Comparison of ENCODE assay signal across 12 cellular contexts in genomic region chr10:109205929-109206585, GRCh38.
A peak's percentile ranks its signal among the peaks of the same experiment; 100 is the strongest.
DNase-seq lines count a peak whose midpoint lies in the region; ATAC-seq and TF ChIP-seq lines count a peak whose summit lies in the region.
"Had no signal": no experiment of that assay in that cellular context is flagged by ENCODE, and none has a peak within 500 bp of the region (broad histone marks: within the 10 kb centered on the region; RNA-seq: fewer than 3 reads in every experiment).

No MANE protein-coding gene starts in this region.

- H3K36me3 ChIP-seq in MG63, result no peaks in the 10 kb centered on the region

- H3K27ac Mint-ChIP-seq in activated CD4-positive, alpha-beta memory T cell treated with anti-CD3 and anti-CD28 coated beads, Interleukin-2, amount 10 ng/mL, durations not matched to agents 7 days and 5 days, result no peak overlapping the region
- H3K27ac Mint-ChIP-seq: activated CD8-positive, alpha-beta T cell treated with anti-CD3 and anti-CD28 coated beads, Interleukin-2, amount 10 ng/mL, durations not matched to agents 7 days and 5 days had no signal

- no peaks in the 10 kb centered on the region for H3K4me1 Mint-ChIP-seq in activated CD4-positive, alpha-beta memory T cell treated with anti-CD3 and anti-CD28 coated beads, Interleukin-2, amount 10 ng/mL, durations not matched to agents 7 days and 5 days

- ATAC-seq in GM21360 (IDR thresholded peaks at IDR 0.05; ENCODE audit: unreplicated experiment) (no peak), GM19035 (IDR thresholded peaks at IDR 0.05; ENCODE audit: unreplicated experiment) (no peak)
- ATAC-seq: activated CD8-positive, alpha-beta T cell treated with anti-CD3 and anti-CD28 coated beads, Interleukin-2, amount 10 ng/mL, durations not matched to agents 7 days and 5 days had no signal

- H3K36me3 Mint-ChIP-seq in activated CD4-positive, alpha-beta memory T cell treated with anti-CD3 and anti-CD28 coated beads, Interleukin-2, amount 10 ng/mL, durations not matched to agents 7 days and 5 days (ENCODE audit: low read depth), result no peaks in the 10 kb centered on the region

- POLR2A ChIA-PET in activated CD4-positive, alpha-beta memory T cell treated with anti-CD3 and anti-CD28 coated beads, Interleukin-2, amount 10 ng/mL, durations not matched to agents 7 days and 5 days (lab: Charles Lee), result no interaction called here

- H3K4me3 ChIP-seq in MG63 (no peak overlapping the region), choroid plexus epithelial cell (ENCODE audit: low read depth, low read length) (no peak overlapping the region)

- CTCF ChIA-PET in activated CD4-positive, alpha-beta memory T cell treated with anti-CD3 and anti-CD28 coated beads, Interleukin-2, amount 10 ng/mL, durations not matched to agents 7 days and 5 days (lab: Charles Lee), result no interaction called here

- H3K9me3 ChIP-seq in MG63, result no peaks in the 10 kb centered on the region

- H3K27me3 ChIP-seq in MG63, result no peaks in the 10 kb centered on the region

- DNase-seq in GM04503 (ENCODE audit: low read depth) (peak; percentile 63), MG63 (peak; percentile 0), choroid plexus epithelial cell (ENCODE audit: low read depth) (peak; percentile 67), non-pigmented ciliary epithelial cell (ENCODE audit: low read depth) (peak; percentile 82)
- no peak for DNase-seq in stimulated activated CD4-positive, alpha-beta T cell treated with anti-CD3 and anti-CD28 coated beads, Interleukin-12 subunit alpha, Interleukin-12 subunit beta, amount 100 ng/mL, for 4 hours
- DNase-seq in activated CD4-positive, alpha-beta memory T cell treated with anti-CD3 and anti-CD28 coated beads, Interleukin-2, amount 10 ng/mL, durations not matched to agents 7 days and 5 days, result no peak
- DNase-seq: activated CD8-positive, alpha-beta T cell treated with anti-CD3 and anti-CD28 coated beads, Interleukin-2, amount 10 ng/mL, durations not matched to agents 7 days and 5 days; activated naive CD4-positive, alpha-beta T cell treated with anti-CD3 and anti-CD28 coated beads, Interleukin-2, amount 50 U/mL, for 16 hours; Calu3; NCI-H1930 had no signal

- H3K27me3 Mint-ChIP-seq in activated CD4-positive, alpha-beta memory T cell treated with anti-CD3 and anti-CD28 coated beads, Interleukin-2, amount 10 ng/mL, durations not matched to agents 7 days and 5 days, result no peaks in the 10 kb centered on the region

- H3K9me3 Mint-ChIP-seq in activated CD4-positive, alpha-beta memory T cell treated with anti-CD3 and anti-CD28 coated beads, Interleukin-2, amount 10 ng/mL, durations not matched to agents 7 days and 5 days, result no peaks in the 10 kb centered on the region

- H3K4me3 Mint-ChIP-seq in activated CD4-positive, alpha-beta memory T cell treated with anti-CD3 and anti-CD28 coated beads, Interleukin-2, amount 10 ng/mL, durations not matched to agents 7 days and 5 days, result no peak overlapping the region
- H3K4me3 Mint-ChIP-seq: activated CD8-positive, alpha-beta T cell treated with anti-CD3 and anti-CD28 coated beads, Interleukin-2, amount 10 ng/mL, durations not matched to agents 7 days and 5 days had no signal

- TF ChIP-seq CTCF in choroid plexus epithelial cell (conservative IDR thresholded peaks at IDR 0.05; ENCODE audit: low read depth, low read length), result no peak

Comparison
In these comparisons a context has a peak if more than half of its experiments do, and no peak if none do; other contexts are left out.
1. DNase-seq: peak in GM04503 (single experiment), MG63 (single experiment), choroid plexus epithelial cell (single experiment) and non-pigmented ciliary epithelial cell (single experiment); none in stimulated activated CD4-positive, alpha-beta T cell treated with anti-CD3 and anti-CD28 coated beads, Interleukin-12 subunit alpha, Interleukin-12 subunit beta, amount 100 ng/mL, for 4 hours (single experiment) and activated CD4-positive, alpha-beta memory T cell treated with anti-CD3 and anti-CD28 coated beads, Interleukin-2, amount 10 ng/mL, durations not matched to agents 7 days and 5 days (single experiment).